In the genomic region with DNA sequence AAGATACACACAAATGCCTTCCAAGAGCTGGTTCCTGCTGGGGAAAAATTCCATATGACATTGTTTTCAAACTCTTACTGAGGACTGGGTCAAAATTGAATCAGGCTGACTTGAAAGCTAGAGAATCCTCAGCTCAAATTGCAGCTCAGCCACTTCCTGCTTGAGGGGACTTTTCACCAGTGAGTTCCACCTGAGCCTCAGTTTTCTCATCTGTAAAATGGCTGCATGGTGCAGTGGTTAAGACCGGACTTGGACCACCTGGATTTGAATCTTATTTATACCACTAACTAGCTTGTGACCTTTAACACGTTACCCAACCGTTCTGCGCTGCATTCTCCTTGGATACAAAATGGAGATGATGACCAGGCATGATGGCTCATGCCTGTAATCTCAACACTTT, we compare ENCODE assay signal across 30 cellular contexts.
"Had no signal": no experiment of that assay in that cellular context is flagged by ENCODE, and none has a peak within 500 bp of the region (broad histone marks: within the 10 kb centered on the region; RNA-seq: fewer than 3 reads in every experiment).

No MANE protein-coding gene starts in this region.

- DNase-seq: naive thymus-derived CD4-positive, alpha-beta T cell; natural killer cell; occipital lobe; ovary; posterior cingulate gyrus; psoas muscle; right cardiac atrium; spleen; stimulated activated CD4-positive, alpha-beta T cell treated with anti-CD3 and anti-CD28 coated beads, Interleukin-12 subunit alpha, Interleukin-12 subunit beta, amount 100 ng/mL, for 4 hours; stimulated activated CD4-positive, alpha-beta T cell treated with anti-CD3 and anti-CD28 coated beads, Interleukin-1b, Interleukin-23, amount 100 ng/mL, for 48 hours; stimulated activated CD4-positive, alpha-beta T cell treated with anti-CD3 and anti-CD28 coated beads, Interleukin-4, amount 100 ng/mL, for 1 hour; stimulated activated CD4-positive, alpha-beta T cell treated with anti-CD3 and anti-CD28 coated beads, Interleukin-4, amount 100 ng/mL, for 4 hours; stimulated activated CD8-positive, alpha-beta memory T cell treated with anti-CD3 and anti-CD28 coated beads, Interleukin-4, amount 100 ng/mL, for 48 hours; stimulated activated naive CD4-positive, alpha-beta T cell; stimulated activated naive CD8-positive, alpha-beta T cell treated with anti-CD3 and anti-CD28 coated beads, Interleukin-15, amount 100 ng/mL, for 72 hours; stimulated activated naive CD8-positive, alpha-beta T cell treated with anti-CD3 and anti-CD28 coated beads, Interleukin-15, Interleukin-2, amounts not matched to agents 100 U/mL and 50 U/mL, for 24 hours; substantia nigra; thyroid gland; trophoblast cell; upper lobe of left lung; uterus had no signal

- H3K9me3 ChIP-seq: ovary, psoas muscle, spleen, suprapubic skin, thoracic aorta, thyroid gland, tibial nerve, upper lobe of left lung, uterus had no signal

- ATAC-seq: naive thymus-derived CD4-positive, alpha-beta T cell; natural killer cell; psoas muscle; right cardiac atrium; sciatic nerve; stimulated activated memory B cell treated with anti-CD40 and anti-IgM and Interleukin-4, amounts not matched to agents 10 μg/mL and 1 μg/mL and 100 μg/mL, for 72 hours; stimulated activated naive CD8-positive, alpha-beta T cell treated with anti-CD3 and anti-CD28 coated beads, Interleukin-15, amount 100 ng/mL, for 72 hours; stimulated activated naive CD8-positive, alpha-beta T cell treated with anti-CD3 and anti-CD28 coated beads, Interleukin-15, Interleukin-2, amounts not matched to agents 100 U/mL and 50 U/mL, for 24 hours had no signal

- H3K4me2 ChIP-seq: neural progenitor cell, smooth muscle cell had no signal

- H2AFZ ChIP-seq: neural progenitor cell, parathyroid adenoma had no signal

- H3K36me3 ChIP-seq: neural progenitor cell, ovary, spleen, suprapubic skin, thoracic aorta, thyroid gland, tibial nerve, upper lobe of left lung, uterus had no signal

- H3K9ac ChIP-seq: neural progenitor cell, parathyroid adenoma had no signal

- H3K79me2 ChIP-seq: parathyroid adenoma had no signal

- H3K4me3 ChIP-seq: neural progenitor cell, ovary, psoas muscle, skin epidermis, smooth muscle cell, spleen, suprapubic skin, thoracic aorta, thyroid gland, tibial nerve, upper lobe of left lung, uterus had no signal

- H3K27me3 ChIP-seq: ovary, thyroid gland, upper lobe of left lung had no signal

- H3K4me1 ChIP-seq: neural progenitor cell, parathyroid adenoma, thyroid gland, uterus had no signal

- H3K27ac ChIP-seq: neural progenitor cell, ovary, parathyroid adenoma, psoas muscle, skin epidermis, spleen, suprapubic skin, thoracic aorta, thyroid gland, tibial nerve, upper lobe of left lung, uterus had no signal
